22 cellular contexts compared by ENCODE assay signal in the genomic region with DNA sequence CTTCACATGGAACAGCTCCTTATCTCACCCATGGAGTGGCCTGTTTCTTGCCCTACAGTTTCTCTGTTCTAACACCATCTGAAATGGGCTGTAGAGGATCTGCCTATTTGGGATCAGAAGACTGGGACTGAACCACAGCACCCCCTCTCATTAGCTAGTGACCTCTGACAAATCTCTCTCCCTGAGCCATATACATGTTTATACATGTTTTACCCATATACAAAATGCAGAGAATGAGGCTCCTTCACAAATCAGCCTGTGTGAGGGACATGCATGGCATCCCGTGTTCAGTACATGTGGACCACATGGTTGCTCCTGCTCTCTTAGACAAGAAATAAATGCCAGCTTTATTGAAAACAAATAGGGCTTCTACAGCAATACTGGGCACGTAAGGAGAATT.
"Had no signal": no experiment of that assay in that cellular context is flagged by ENCODE, and none has a peak within 500 bp of the region (broad histone marks: within the 10 kb centered on the region; RNA-seq: fewer than 3 reads in every experiment).

No MANE protein-coding gene starts in this region.

- H3K9me3 Mint-ChIP-seq: natural killer cell treated with Interleukin-12 subunit alpha and Interleukin-12 subunit beta and Interleukin-15 and Interleukin-18, amount 100 ng/mL, for 72 hours had no signal

- H3K36me3 Mint-ChIP-seq: memory B cell; naive thymus-derived CD4-positive, alpha-beta T cell; natural killer cell treated with Interleukin-12 subunit alpha and Interleukin-12 subunit beta and Interleukin-15 and Interleukin-18, amount 100 ng/mL, for 72 hours; stimulated activated memory B cell treated with anti-CD40 and anti-IgM and Interleukin-4, amounts not matched to agents 10 μg/mL and 1 μg/mL and 100 μg/mL, for 72 hours had no signal

- H3K4me1 Mint-ChIP-seq: memory B cell; naive thymus-derived CD4-positive, alpha-beta T cell; stimulated activated memory B cell treated with anti-CD40 and anti-IgM and Interleukin-4, amounts not matched to agents 10 μg/mL and 1 μg/mL and 100 μg/mL, for 72 hours had no signal

- H3K27me3 ChIP-seq: ovary, right atrium auricular region, sigmoid colon, suprapubic skin, tibial artery, uterus had no signal

- ATAC-seq: mucosa of descending colon; naive thymus-derived CD4-positive, alpha-beta T cell; natural killer cell treated with Interleukin-12 subunit alpha and Interleukin-12 subunit beta and Interleukin-15 and Interleukin-18, amount 100 ng/mL, for 72 hours; stimulated activated memory B cell treated with anti-CD40 and anti-IgM and Interleukin-4, amounts not matched to agents 10 μg/mL and 1 μg/mL and 100 μg/mL, for 72 hours had no signal

- H3K4me3 ChIP-seq: left ventricle myocardium inferior, lung, mucosa of descending colon, ovary, right atrium auricular region, sigmoid colon, spleen, suprapubic skin, thoracic aorta, tibial artery, uterus had no signal

- H3K27ac Mint-ChIP-seq: memory B cell; naive thymus-derived CD4-positive, alpha-beta T cell; natural killer cell treated with Interleukin-12 subunit alpha and Interleukin-12 subunit beta and Interleukin-15 and Interleukin-18, amount 100 ng/mL, for 72 hours; progenitor cell of endocrine pancreas; stimulated activated memory B cell treated with anti-CD40 and anti-IgM and Interleukin-4, amounts not matched to agents 10 μg/mL and 1 μg/mL and 100 μg/mL, for 72 hours; type B pancreatic cell had no signal

- H3K36me3 ChIP-seq: left ventricle myocardium inferior, ovary, right atrium auricular region, sigmoid colon, spleen, suprapubic skin, thoracic aorta, tibial artery, uterus had no signal

- DNase-seq: hippocampal formation; left ventricle myocardium inferior; midbrain; mucosa of descending colon; naive thymus-derived CD4-positive, alpha-beta T cell; ovary; sigmoid colon; small intestine; spleen; stimulated activated CD4-positive, alpha-beta T cell treated with anti-CD3 and anti-CD28 coated beads, Interleukin-4, amount 100 ng/mL, for 24 hours; stimulated activated naive CD4-positive, alpha-beta T cell treated with Interleukin-2 at 50 U/mL for 16 hours; tibial artery; uterus had no signal

- H3K4me3 Mint-ChIP-seq: memory B cell; naive thymus-derived CD4-positive, alpha-beta T cell; natural killer cell treated with Interleukin-12 subunit alpha and Interleukin-12 subunit beta and Interleukin-15 and Interleukin-18, amount 100 ng/mL, for 72 hours; stimulated activated memory B cell treated with anti-CD40 and anti-IgM and Interleukin-4, amounts not matched to agents 10 μg/mL and 1 μg/mL and 100 μg/mL, for 72 hours; type B pancreatic cell had no signal

- H3K27ac ChIP-seq: left ventricle myocardium inferior, ovary, right atrium auricular region, sigmoid colon, spleen, suprapubic skin, thoracic aorta, tibial artery, uterus had no signal

- H3K4me1 ChIP-seq: right atrium auricular region, sigmoid colon, spleen, suprapubic skin, tibial artery, uterus had no signal

- FAIRE-seq: small intestine had no signal

- H3K9me3 ChIP-seq: left ventricle myocardium inferior, mucosa of descending colon, ovary, right atrium auricular region, sigmoid colon, spleen, suprapubic skin, thoracic aorta, tibial artery, uterus had no signal
